21 cellular contexts compared by ENCODE assay signal in genomic region chr3:63580151-63580550, GRCh38.
"Had no signal": no experiment of that assay in that cellular context is flagged by ENCODE, and none has a peak within 500 bp of the region (broad histone marks: within the 10 kb centered on the region; RNA-seq: fewer than 3 reads in every experiment).

No MANE protein-coding gene starts in this region.

- H3K27me3 Mint-ChIP-seq: activated CD4-positive, alpha-beta memory T cell treated with anti-CD3 and anti-CD28 coated beads, Interleukin-2, amount 10 ng/mL, durations not matched to agents 7 days and 5 days; activated CD4-positive, alpha-beta T cell treated with anti-CD3 and anti-CD28 coated beads, Interleukin-2, amount 10 ng/mL, durations not matched to agents 24 days and 14 days; activated naive CD4-positive, alpha-beta T cell treated with anti-CD3 and anti-CD28 coated beads, Interleukin-2, amount 10 ng/mL, durations not matched to agents 7 days and 5 days; brain; stimulated activated naive B cell treated with anti-CD40 and anti-IgM and Interleukin-4, amounts not matched to agents 10 μg/mL and 1 μg/mL and 100 μg/mL, for 72 hours had no signal

- H3K27ac Mint-ChIP-seq: activated CD4-positive, alpha-beta memory T cell treated with anti-CD3 and anti-CD28 coated beads, Interleukin-2, amount 10 ng/mL, durations not matched to agents 7 days and 5 days; activated CD4-positive, alpha-beta T cell treated with anti-CD3 and anti-CD28 coated beads, Interleukin-2, amount 10 ng/mL, durations not matched to agents 24 days and 14 days; activated naive CD4-positive, alpha-beta T cell treated with anti-CD3 and anti-CD28 coated beads, Interleukin-2, amount 10 ng/mL, durations not matched to agents 7 days and 5 days; activated T-cell treated with anti-CD3 and anti-CD28 coated beads, Interleukin-2, amount 50 U/mL, for 72 hours; brain; natural killer cell; stimulated activated naive B cell treated with anti-CD40 and anti-IgM and Interleukin-4, amounts not matched to agents 10 μg/mL and 1 μg/mL and 100 μg/mL, for 72 hours had no signal

- H3K27ac ChIP-seq: left ventricle myocardium inferior, transverse colon, uterus had no signal

- H3K36me3 Mint-ChIP-seq: activated naive CD4-positive, alpha-beta T cell treated with anti-CD3 and anti-CD28 coated beads, Interleukin-2, amount 10 ng/mL, durations not matched to agents 7 days and 5 days; brain; natural killer cell; stimulated activated naive B cell treated with anti-CD40 and anti-IgM and Interleukin-4, amounts not matched to agents 10 μg/mL and 1 μg/mL and 100 μg/mL, for 72 hours had no signal

- H3K4me1 ChIP-seq: left ventricle myocardium inferior, uterus had no signal

- H3K36me3 ChIP-seq: left ventricle myocardium inferior, transverse colon, uterus had no signal

- ATAC-seq: activated T-cell treated with anti-CD3 and anti-CD28 coated beads, Interleukin-2, amount 50 U/mL, for 72 hours; esophagus mucosa; natural killer cell; stimulated activated naive B cell treated with anti-CD40 and anti-IgM and Interleukin-4, amounts not matched to agents 10 μg/mL and 1 μg/mL and 100 μg/mL, for 72 hours had no signal

- H3K4me3 Mint-ChIP-seq: activated CD4-positive, alpha-beta memory T cell treated with anti-CD3 and anti-CD28 coated beads, Interleukin-2, amount 10 ng/mL, durations not matched to agents 7 days and 5 days; activated CD4-positive, alpha-beta T cell treated with anti-CD3 and anti-CD28 coated beads, Interleukin-2, amount 10 ng/mL, durations not matched to agents 24 days and 14 days; activated naive CD4-positive, alpha-beta T cell treated with anti-CD3 and anti-CD28 coated beads, Interleukin-2, amount 10 ng/mL, durations not matched to agents 7 days and 5 days; activated T-cell treated with anti-CD3 and anti-CD28 coated beads, Interleukin-2, amount 50 U/mL, for 72 hours; brain; natural killer cell; stimulated activated naive B cell treated with anti-CD40 and anti-IgM and Interleukin-4, amounts not matched to agents 10 μg/mL and 1 μg/mL and 100 μg/mL, for 72 hours had no signal

- DNase-seq: activated CD4-positive, alpha-beta memory T cell treated with anti-CD3 and anti-CD28 coated beads, Interleukin-2, amount 10 ng/mL, durations not matched to agents 7 days and 5 days; activated CD4-positive, alpha-beta T cell treated with anti-CD3 and anti-CD28 coated beads, Interleukin-2, amount 10 ng/mL, durations not matched to agents 24 days and 14 days; activated CD4-positive, CD25-positive, alpha-beta regulatory T cell; activated effector memory CD4-positive, alpha-beta T cell treated with Interleukin-2 at 50 U/mL for 16 hours; activated naive CD4-positive, alpha-beta T cell treated with anti-CD3 and anti-CD28 coated beads, Interleukin-2, amount 10 ng/mL, durations not matched to agents 7 days and 5 days; activated T-cell treated with anti-CD3 and anti-CD28 coated beads, Interleukin-2, amount 50 U/mL, for 72 hours; aorta; central memory CD4-positive, alpha-beta T cell; effector memory CD4-positive, alpha-beta T cell; hippocampal formation; left ventricle myocardium inferior; midbrain; natural killer cell; retina; stimulated activated CD4-positive, alpha-beta T cell treated with anti-CD3 and anti-CD28 coated beads, Interleukin-2, amount 100 ng/mL, for 48 hours; stimulated activated CD8-positive, alpha-beta memory T cell treated with anti-CD3 and anti-CD28 coated beads, Interleukin-4, amount 100 ng/mL, for 48 hours; stimulated activated naive B cell treated with anti-CD40 and anti-IgM and Interleukin-4, amounts not matched to agents 10 μg/mL and 1 μg/mL and 100 μg/mL, for 72 hours; transverse colon; uterus had no signal

- H3K4me3 ChIP-seq: left ventricle myocardium inferior, transverse colon, uterus had no signal

- H3K9me3 ChIP-seq: left ventricle myocardium inferior, transverse colon, uterus had no signal

- H3K27me3 ChIP-seq: transverse colon, uterus had no signal

- H3K4me1 Mint-ChIP-seq: activated CD4-positive, alpha-beta memory T cell treated with anti-CD3 and anti-CD28 coated beads, Interleukin-2, amount 10 ng/mL, durations not matched to agents 7 days and 5 days; activated CD4-positive, alpha-beta T cell treated with anti-CD3 and anti-CD28 coated beads, Interleukin-2, amount 10 ng/mL, durations not matched to agents 24 days and 14 days; activated naive CD4-positive, alpha-beta T cell treated with anti-CD3 and anti-CD28 coated beads, Interleukin-2, amount 10 ng/mL, durations not matched to agents 7 days and 5 days; natural killer cell; stimulated activated naive B cell treated with anti-CD40 and anti-IgM and Interleukin-4, amounts not matched to agents 10 μg/mL and 1 μg/mL and 100 μg/mL, for 72 hours had no signal

- H3K9me3 Mint-ChIP-seq: activated CD4-positive, alpha-beta memory T cell treated with anti-CD3 and anti-CD28 coated beads, Interleukin-2, amount 10 ng/mL, durations not matched to agents 7 days and 5 days; activated CD4-positive, alpha-beta T cell treated with anti-CD3 and anti-CD28 coated beads, Interleukin-2, amount 10 ng/mL, durations not matched to agents 24 days and 14 days; activated naive CD4-positive, alpha-beta T cell treated with anti-CD3 and anti-CD28 coated beads, Interleukin-2, amount 10 ng/mL, durations not matched to agents 7 days and 5 days had no signal
